19 cellular contexts compared by ENCODE assay signal in genomic region chr1:164868990-164869389, GRCh38.
"Had no signal": no experiment of that assay in that cellular context is flagged by ENCODE, and none has a peak within 500 bp of the region (broad histone marks: within the 10 kb centered on the region; RNA-seq: fewer than 3 reads in every experiment).

No MANE protein-coding gene starts in this region.

- H3K4me2 ChIP-seq: KMS-11 had no signal

- DNase-seq: Kasumi-1, MV-4-11, NCI-H1048, NCI-H1105, NCI-H1436 treated with DMSO at 0.1 percent for 48 hours, NCI-H2029, NCI-H2081 treated with DMSO at 0.1 percent for 48 hours, NCI-H2171, NCI-H226, NCI-H446, NCI-H510A treated with DMSO at 0.1 percent for 48 hours, NCI-H526, RPMI8226, SHP77 treated with DMSO at 0.1 percent for 48 hours, SJCRH30 had no signal

- H3K27ac ChIP-seq: HL-60, KMS-11, SJCRH30 had no signal

- ATAC-seq: K562, SK-N-SH treated with all-trans-retinoic acid at 6 μM for 48 hours had no signal

- H3K4me1 ChIP-seq: SJCRH30 had no signal

- H3K36me3 ChIP-seq: SJCRH30 had no signal

- H3K9ac ChIP-seq: KMS-11 had no signal

- H3K27me3 ChIP-seq: SJCRH30 had no signal

- H3K9me3 ChIP-seq: SJCRH30 had no signal

- H3K4me3 ChIP-seq: K562, SJCRH30 had no signal
